Comparison of ENCODE assay signal across 1 cellular context in the genomic region with DNA sequence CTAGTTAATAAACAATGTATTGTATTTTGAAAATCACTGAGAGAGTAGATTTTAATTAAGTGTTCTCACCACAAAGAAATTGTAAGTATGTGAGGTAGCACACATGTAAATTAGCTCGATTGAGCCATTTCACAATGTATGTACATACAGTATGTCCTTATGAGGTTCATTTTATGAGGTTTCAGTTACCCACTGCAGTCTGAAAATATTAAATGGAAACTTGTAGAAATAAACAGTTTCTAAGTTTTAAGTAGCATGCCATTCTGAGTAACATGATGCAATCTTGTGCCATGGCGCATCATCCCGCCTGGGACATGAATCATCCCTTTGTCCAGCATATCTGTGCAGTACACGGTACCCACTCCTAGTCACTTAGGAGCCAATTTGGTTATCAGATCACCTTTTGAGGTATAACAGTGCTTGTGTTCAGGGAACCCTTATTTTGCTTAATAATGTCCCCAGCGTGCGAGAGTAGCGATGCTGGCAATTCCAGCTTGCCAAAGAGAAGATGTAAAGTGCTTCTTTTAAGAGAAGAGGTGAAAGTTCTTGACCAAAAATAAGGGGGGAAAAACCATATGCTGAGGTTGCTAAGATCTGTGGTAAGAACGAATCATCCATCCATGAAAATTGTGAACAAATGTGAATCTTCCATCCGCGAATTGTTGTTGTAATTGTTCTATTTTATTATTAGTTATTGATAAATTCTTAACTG.
TF ChIP-seq lines count a peak whose summit lies in the region.

No MANE protein-coding gene starts in this region.

TF ChIP-seq in SK-N-SH treated with all-trans-retinoic acid at 6 μM for 48 hours, 23 proteins besides CTCF, POLR2A, EP300 and RAD21 (continued from another document):
- TF ChIP-seq, protein P1, sequence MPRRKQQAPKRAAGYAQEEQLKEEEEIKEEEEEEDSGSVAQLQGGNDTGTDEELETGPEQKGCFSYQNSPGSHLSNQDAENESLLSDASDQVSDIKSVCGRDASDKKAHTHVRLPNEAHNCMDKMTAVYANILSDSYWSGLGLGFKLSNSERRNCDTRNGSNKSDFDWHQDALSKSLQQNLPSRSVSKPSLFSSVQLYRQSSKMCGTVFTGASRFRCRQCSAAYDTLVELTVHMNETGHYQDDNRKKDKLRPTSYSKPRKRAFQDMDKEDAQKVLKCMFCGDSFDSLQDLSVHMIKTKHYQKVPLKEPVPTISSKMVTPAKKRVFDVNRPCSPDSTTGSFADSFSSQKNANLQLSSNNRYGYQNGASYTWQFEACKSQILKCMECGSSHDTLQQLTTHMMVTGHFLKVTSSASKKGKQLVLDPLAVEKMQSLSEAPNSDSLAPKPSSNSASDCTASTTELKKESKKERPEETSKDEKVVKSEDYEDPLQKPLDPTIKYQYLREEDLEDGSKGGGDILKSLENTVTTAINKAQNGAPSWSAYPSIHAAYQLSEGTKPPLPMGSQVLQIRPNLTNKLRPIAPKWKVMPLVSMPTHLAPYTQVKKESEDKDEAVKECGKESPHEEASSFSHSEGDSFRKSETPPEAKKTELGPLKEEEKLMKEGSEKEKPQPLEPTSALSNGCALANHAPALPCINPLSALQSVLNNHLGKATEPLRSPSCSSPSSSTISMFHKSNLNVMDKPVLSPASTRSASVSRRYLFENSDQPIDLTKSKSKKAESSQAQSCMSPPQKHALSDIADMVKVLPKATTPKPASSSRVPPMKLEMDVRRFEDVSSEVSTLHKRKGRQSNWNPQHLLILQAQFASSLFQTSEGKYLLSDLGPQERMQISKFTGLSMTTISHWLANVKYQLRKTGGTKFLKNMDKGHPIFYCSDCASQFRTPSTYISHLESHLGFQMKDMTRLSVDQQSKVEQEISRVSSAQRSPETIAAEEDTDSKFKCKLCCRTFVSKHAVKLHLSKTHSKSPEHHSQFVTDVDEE (CRISPR knock-in tag; IDR thresholded peaks at IDR 0.05) = no peak
